ENCODE assay signal across 14 cellular contexts in genomic region chr2:239822146-239822945, GRCh38.
DNase-seq lines count a peak whose midpoint lies in the region; ATAC-seq and TF ChIP-seq lines count a peak whose summit lies in the region.
"Had no signal": no experiment of that assay in that cellular context is flagged by ENCODE, and none has a peak within 500 bp of the region (broad histone marks: within the 10 kb centered on the region; RNA-seq: fewer than 3 reads in every experiment).

No MANE protein-coding gene starts in this region.

- no peaks in the 10 kb centered on the region for H3K36me3 Mint-ChIP-seq in activated CD4-positive, alpha-beta T cell treated with anti-CD3 and anti-CD28 coated beads, Interleukin-2, amount 10 ng/mL, durations not matched to agents 7 days and 5 days (ENCODE audit: low read depth)
- H3K36me3 Mint-ChIP-seq in activated CD4-positive, alpha-beta T cell treated with anti-CD3 and anti-CD28 coated beads, Interleukin-2, amount 10 ng/mL, durations not matched to agents 24 days and 14 days (ENCODE audit: low read depth), result no peaks in the 10 kb centered on the region
- no peaks in the 10 kb centered on the region for H3K36me3 Mint-ChIP-seq in activated CD8-positive, alpha-beta memory T cell treated with anti-CD3 and anti-CD28 coated beads, Interleukin-2, amount 10 ng/mL, durations not matched to agents 7 days and 5 days
- H3K36me3 Mint-ChIP-seq: CD8-positive, alpha-beta T cell; IgD-negative memory B cell had no signal

- CTCF ChIA-PET in activated CD4-positive, alpha-beta T cell treated with anti-CD3 and anti-CD28 coated beads, Interleukin-2, amount 10 ng/mL, durations not matched to agents 7 days and 5 days (lab: Charles Lee), result no interaction called here
- CTCF ChIA-PET in activated CD8-positive, alpha-beta memory T cell treated with anti-CD3 and anti-CD28 coated beads, Interleukin-2, amount 10 ng/mL, durations not matched to agents 7 days and 5 days (lab: Charles Lee), result no interaction called here

- no peaks in the 10 kb centered on the region for H3K9me3 ChIP-seq in osteoblast (ENCODE audit: low read depth, low read length)

- H4K20me1 ChIP-seq in osteoblast (ENCODE audit: insufficient read depth, low read length), result no peaks in the 10 kb centered on the region

- no peaks in the 10 kb centered on the region for H3K9me3 Mint-ChIP-seq in activated CD4-positive, alpha-beta T cell treated with anti-CD3 and anti-CD28 coated beads, Interleukin-2, amount 10 ng/mL, durations not matched to agents 7 days and 5 days
- H3K9me3 Mint-ChIP-seq in activated CD4-positive, alpha-beta T cell treated with anti-CD3 and anti-CD28 coated beads, Interleukin-2, amount 10 ng/mL, durations not matched to agents 24 days and 14 days, result no peaks in the 10 kb centered on the region
- no peaks in the 10 kb centered on the region for H3K9me3 Mint-ChIP-seq in activated CD8-positive, alpha-beta memory T cell treated with anti-CD3 and anti-CD28 coated beads, Interleukin-2, amount 10 ng/mL, durations not matched to agents 7 days and 5 days (ENCODE audit: low read depth)
- H3K9me3 Mint-ChIP-seq: CD8-positive, alpha-beta T cell had no signal

- H3K4me1 ChIP-seq in osteoblast (ENCODE audit: insufficient read depth, low read length), result no peaks in the 10 kb centered on the region

- H3K27me3 ChIP-seq in osteoblast (ENCODE audit: insufficient read depth, low read length), result no peaks in the 10 kb centered on the region

- no peaks in the 10 kb centered on the region for H3K79me2 ChIP-seq in osteoblast (ENCODE audit: insufficient read depth, low read length)

- peak; percentile 36 for ATAC-seq in activated CD8-positive, alpha-beta memory T cell treated with anti-CD3 and anti-CD28 coated beads, Interleukin-2, amount 10 ng/mL, durations not matched to agents 7 days and 5 days
- ATAC-seq in GM21515 (IDR thresholded peaks at IDR 0.05; ENCODE audit: unreplicated experiment) (no peak), HG03039 (IDR thresholded peaks at IDR 0.05; ENCODE audit: unreplicated experiment) (no peak)
- ATAC-seq: CD8-positive, alpha-beta T cell had no signal

- H3K4me3 ChIP-seq in osteoblast (ENCODE audit: insufficient read depth, low read length), result no peak overlapping the region
- H3K4me3 ChIP-seq: SK-N-MC had no signal

- no peak overlapping the region for H2AFZ ChIP-seq in osteoblast (ENCODE audit: low read length)

- POLR2A ChIA-PET in activated CD4-positive, alpha-beta T cell treated with anti-CD3 and anti-CD28 coated beads, Interleukin-2, amount 10 ng/mL, durations not matched to agents 7 days and 5 days (lab: Charles Lee), result no interaction called here

- no peak overlapping the region for H3K4me3 Mint-ChIP-seq in activated CD4-positive, alpha-beta T cell treated with anti-CD3 and anti-CD28 coated beads, Interleukin-2, amount 10 ng/mL, durations not matched to agents 7 days and 5 days
- H3K4me3 Mint-ChIP-seq in activated CD4-positive, alpha-beta T cell treated with anti-CD3 and anti-CD28 coated beads, Interleukin-2, amount 10 ng/mL, durations not matched to agents 24 days and 14 days, result no peak overlapping the region
- no peak overlapping the region for H3K4me3 Mint-ChIP-seq in activated CD8-positive, alpha-beta memory T cell treated with anti-CD3 and anti-CD28 coated beads, Interleukin-2, amount 10 ng/mL, durations not matched to agents 7 days and 5 days
- H3K4me3 Mint-ChIP-seq: CD8-positive, alpha-beta T cell; HFFc6; IgD-negative memory B cell had no signal

- H3K4me1 Mint-ChIP-seq in activated CD4-positive, alpha-beta T cell treated with anti-CD3 and anti-CD28 coated beads, Interleukin-2, amount 10 ng/mL, durations not matched to agents 7 days and 5 days, result no peaks in the 10 kb centered on the region
- H3K4me1 Mint-ChIP-seq in activated CD4-positive, alpha-beta T cell treated with anti-CD3 and anti-CD28 coated beads, Interleukin-2, amount 10 ng/mL, durations not matched to agents 24 days and 14 days, result no peaks in the 10 kb centered on the region
- H3K4me1 Mint-ChIP-seq in activated CD8-positive, alpha-beta memory T cell treated with anti-CD3 and anti-CD28 coated beads, Interleukin-2, amount 10 ng/mL, durations not matched to agents 7 days and 5 days, result no peaks in the 10 kb centered on the region

- no peaks in the 10 kb centered on the region for H3K36me3 ChIP-seq in osteoblast (ENCODE audit: insufficient read depth, low read length)

- peak; percentile 3 for DNase-seq in activated CD4-positive, alpha-beta T cell treated with anti-CD3 and anti-CD28 coated beads, Interleukin-2, amount 10 ng/mL, durations not matched to agents 7 days and 5 days
- no peak for DNase-seq in activated CD4-positive, alpha-beta T cell treated with anti-CD3 and anti-CD28 coated beads, Interleukin-2, amount 10 ng/mL, durations not matched to agents 24 days and 14 days
- DNase-seq in D341Med (ENCODE audit: low spot score), result peak; percentile 5
- DNase-seq in activated CD8-positive, alpha-beta memory T cell treated with anti-CD3 and anti-CD28 coated beads, Interleukin-2, amount 10 ng/mL, durations not matched to agents 7 days and 5 days, result peak; percentile 41
- DNase-seq in osteoblast (ENCODE audit: insufficient read length, low spot score, missing footprints), result peak; percentile 22
- no peak for DNase-seq in NCI-H524 treated with DMSO at 0.1 percent for 48 hours (lab: John Stamatoyannopoulos, UW)
- DNase-seq: amniotic stem cell, HFFc6, NCI-H1105 had no signal

- no peak overlapping the region for H3K27ac ChIP-seq in osteoblast (ENCODE audit: low read depth, low read length)
- H3K27ac ChIP-seq: SK-N-MC had no signal

- no peak overlapping the region for H3K27ac Mint-ChIP-seq in activated CD4-positive, alpha-beta T cell treated with anti-CD3 and anti-CD28 coated beads, Interleukin-2, amount 10 ng/mL, durations not matched to agents 7 days and 5 days
- H3K27ac Mint-ChIP-seq in activated CD4-positive, alpha-beta T cell treated with anti-CD3 and anti-CD28 coated beads, Interleukin-2, amount 10 ng/mL, durations not matched to agents 24 days and 14 days, result no peak overlapping the region
- no peak overlapping the region for H3K27ac Mint-ChIP-seq in activated CD8-positive, alpha-beta memory T cell treated with anti-CD3 and anti-CD28 coated beads, Interleukin-2, amount 10 ng/mL, durations not matched to agents 7 days and 5 days
- H3K27ac Mint-ChIP-seq: CD8-positive, alpha-beta T cell; HFFc6 had no signal

- peaks cover 5% of the 10 kb centered on the region for H3K27me3 Mint-ChIP-seq in activated CD4-positive, alpha-beta T cell treated with anti-CD3 and anti-CD28 coated beads, Interleukin-2, amount 10 ng/mL, durations not matched to agents 7 days and 5 days
- H3K27me3 Mint-ChIP-seq in activated CD4-positive, alpha-beta T cell treated with anti-CD3 and anti-CD28 coated beads, Interleukin-2, amount 10 ng/mL, durations not matched to agents 24 days and 14 days, result peaks cover 3% of the 10 kb centered on the region
- peaks cover 4% of the 10 kb centered on the region for H3K27me3 Mint-ChIP-seq in activated CD8-positive, alpha-beta memory T cell treated with anti-CD3 and anti-CD28 coated beads, Interleukin-2, amount 10 ng/mL, durations not matched to agents 7 days and 5 days

- H3K4me2 ChIP-seq in osteoblast (ENCODE audit: insufficient read depth, low read length), result no peak overlapping the region

- intact Hi-C loops in activated CD4-positive, alpha-beta T cell treated with anti-CD3 and anti-CD28 coated beads, Interleukin-2, amount 10 ng/mL, durations not matched to agents 24 days and 14 days (cut with micrococcal nuclease), result no loop called here

- TF ChIP-seq CTCF in osteoblast (IDR thresholded peaks at IDR 0.05; ENCODE audit: extremely low read depth, low read depth, low read length), result no peak

Comparison
In these comparisons a context has a peak if more than half of its experiments do, and no peak if none do; other contexts are left out.
1. DNase-seq: peak in activated CD4-positive, alpha-beta T cell treated with anti-CD3 and anti-CD28 coated beads, Interleukin-2, amount 10 ng/mL, durations not matched to agents 7 days and 5 days (single experiment), D341Med (single experiment), activated CD8-positive, alpha-beta memory T cell treated with anti-CD3 and anti-CD28 coated beads, Interleukin-2, amount 10 ng/mL, durations not matched to agents 7 days and 5 days (single experiment) and osteoblast (single experiment); none in activated CD4-positive, alpha-beta T cell treated with anti-CD3 and anti-CD28 coated beads, Interleukin-2, amount 10 ng/mL, durations not matched to agents 24 days and 14 days (single experiment) and NCI-H524 treated with DMSO at 0.1 percent for 48 hours (single experiment).